Comparison of ENCODE assay signal across 7 cellular contexts in genomic region chr18:76426738-76427305, GRCh38.
DNase-seq lines count a peak whose midpoint lies in the region; ATAC-seq, FAIRE-seq and TF ChIP-seq lines count a peak whose summit lies in the region.

No MANE protein-coding gene starts in this region.

- peak; percentile 73 for TF ChIP-seq CTCF in GM12864 (IDR thresholded peaks at IDR 0.05; ENCODE audit: low read depth, low read length, missing control alignments)
- TF ChIP-seq CTCF in esophagus squamous epithelium (IDR thresholded peaks at IDR 0.05): peak in 5 of 6 experiments; percentile 26 to 58 (median 32)
- TF ChIP-seq CTCF in psoas muscle (IDR thresholded peaks at IDR 0.05): peak; percentile 48

- ATAC-seq in psoas muscle: peak in 3 of 4 donors; percentile 49 to 69 (median 59)

- H3K4me3 ChIP-seq in GM12864 (ENCODE audit: low read depth, low read length) (no peak overlapping the region), esophagus squamous epithelium (no peak overlapping the region), psoas muscle (no peak overlapping the region), small intestine (ENCODE audit: low read depth in 1 of 2, low read length in 2 of 2) (no peak overlapping the region)

- peaks cover 0 to 3% (median 0%) of the 10 kb centered on the region in 3 donors for H3K36me3 ChIP-seq in esophagus squamous epithelium
- H3K36me3 ChIP-seq in psoas muscle (ENCODE audit: insufficient read depth in 1 of 2, low read depth in 1 of 2): no peaks in the 10 kb centered on the region
- no peaks in the 10 kb centered on the region for H3K36me3 ChIP-seq in small intestine (ENCODE audit: control insufficient read depth in 2 of 2, insufficient read depth in 2 of 2, low read length in 2 of 2)

- TF ChIP-seq POLR2A in esophagus squamous epithelium (IDR thresholded peaks at IDR 0.05): no peak

- H3K27me3 ChIP-seq in esophagus squamous epithelium (no peaks in the 10 kb centered on the region), psoas muscle (ENCODE audit: insufficient read depth in 3 of 3, low read length in 2 of 3) (no peaks in the 10 kb centered on the region), small intestine (ENCODE audit: control insufficient read depth in 2 of 2, insufficient read depth in 2 of 2, low read length in 2 of 2) (no peaks in the 10 kb centered on the region)

- intact Hi-C loops in esophagus squamous epithelium (cut with DNase I): no loop called here
- intact Hi-C loops in psoas muscle (cut with DNase I): no loop called here

- H3K27ac ChIP-seq in esophagus squamous epithelium: no peak overlapping the region
- H3K27ac ChIP-seq in psoas muscle: no peak overlapping the region
- H3K27ac ChIP-seq in small intestine (ENCODE audit: low read depth in 1 of 2, low read length in 1 of 2): no peak overlapping the region

- DNase-seq in GM12864 (ENCODE audit: low read depth): no peak
- peak; percentile 63 for DNase-seq in NCI-H510A treated with DMSO at 0.1 percent for 48 hours (lab: John Stamatoyannopoulos, UW)
- no peak for DNase-seq in esophagus squamous epithelium (lab: John Stamatoyannopoulos, UW)
- DNase-seq in psoas muscle: peak in 1 of 2 donors; percentile 59
- DNase-seq in stimulated activated naive CD4-positive, alpha-beta T cell treated with Interleukin-2 at 50 U/mL for 16 hours (lab: John Stamatoyannopoulos, UW): no peak
- no peak for DNase-seq in HCEC 1CT
- no peak for DNase-seq in small intestine

- H3K4me1 ChIP-seq in esophagus squamous epithelium (peaks cover 12 to 62% (median 19%) of the 10 kb centered on the region in 3 donors), psoas muscle (peaks cover 26% of the 10 kb centered on the region), small intestine (ENCODE audit: control insufficient read depth in 2 of 2, insufficient read depth in 1 of 2, low read depth in 1 of 2, low read length in 1 of 2) (peaks cover 0 to 2% of the 10 kb centered on the region in 2 donors)

- WGBS in esophagus squamous epithelium, 2 donors: 70 to 79% methylated on average over 7 to 8 of the region's 8 CpGs
- WGBS in psoas muscle, 3 donors: 69 to 80% (median 74%) methylated on average over 8 of the region's 8 CpGs
- WGBS in small intestine, 3 donors: 72 to 84% (median 78%) methylated on average over 8 of the region's 8 CpGs

- FAIRE-seq in small intestine (lab: Jason Lieb, UNC): no peak

- H3K9me3 ChIP-seq in esophagus squamous epithelium (no peaks in the 10 kb centered on the region), psoas muscle (no peaks in the 10 kb centered on the region), small intestine (ENCODE audit: control insufficient read depth, low read depth) (no peaks in the 10 kb centered on the region)
